In genomic region chr1:18390953-18391352, GRCh38 we compare ENCODE assay signal across 22 cellular contexts.
DNase-seq lines count a peak whose midpoint lies in the region; ATAC-seq lines count a peak whose summit lies in the region.
"Had no signal": no experiment of that assay in that cellular context is flagged by ENCODE, and none has a peak within 500 bp of the region (broad histone marks: within the 10 kb centered on the region; RNA-seq: fewer than 3 reads in every experiment).

No MANE protein-coding gene starts in this region.

- H3K23ac ChIP-seq in neuronal stem cell (ENCODE audit: low read depth, low read length, poor library complexity), result no peak overlapping the region

- H3K79me1 ChIP-seq in neuronal stem cell (ENCODE audit: low read depth, low read length), result no peaks in the 10 kb centered on the region

- no peak overlapping the region for H2BK15ac ChIP-seq in neuronal stem cell (ENCODE audit: low read length)

- no peak overlapping the region for H3K18ac ChIP-seq in neuronal stem cell (ENCODE audit: low read length)

- H3K4me1 ChIP-seq in neuronal stem cell (ENCODE audit: control insufficient read depth in 2 of 2, insufficient read depth in 1 of 2, low read depth in 1 of 2, low read length in 2 of 2), result peaks cover 0 to 3% of the 10 kb centered on the region in 2 donors
- H3K4me1 ChIP-seq: BE2C had no signal

- no peaks in the 10 kb centered on the region for H3K9me3 ChIP-seq in SK-N-MC (ENCODE audit: low read depth, low read length)
- H3K9me3 ChIP-seq in neuronal stem cell (replicated peaks in 1 of 2; ENCODE audit: control insufficient read depth in 2 of 2, insufficient read depth in 1 of 2, low read depth in 1 of 2, low read length in 2 of 2), result no peaks in the 10 kb centered on the region
- H3K9me3 ChIP-seq: BE2C, BLaER1 had no signal

- ATAC-seq in GM18519 (IDR thresholded peaks at IDR 0.05; ENCODE audit: low FRiP score, unreplicated experiment) (no peak), HG02973 (IDR thresholded peaks at IDR 0.05; ENCODE audit: unreplicated experiment) (no peak), esophagus mucosa (no peak)
- ATAC-seq: GM12878 had no signal

- no peak overlapping the region for H4K8ac ChIP-seq in neuronal stem cell (ENCODE audit: low read depth, low read length)

- H2AK5ac ChIP-seq in neuronal stem cell (ENCODE audit: low read depth, low read length), result peak overlapping the region; percentile 58

- no peak overlapping the region for H3K14ac ChIP-seq in neuronal stem cell (ENCODE audit: low read length)

- no CpG with 5 or more reads among the region's 11 CpGs for WGBS in neuronal stem cell (ENCODE audit: extremely low coverage in 2 of 2, insufficient read length in 2 of 2, insufficient replicate concordance in 1 of 2), 2 donors

- no peak overlapping the region for H3K4me2 ChIP-seq in neuronal stem cell (ENCODE audit: insufficient read depth, low read length, poor library complexity, severe bottlenecking)
- H3K4me2 ChIP-seq: BLaER1 had no signal

- peak overlapping the region; percentile 84 for H3K27ac ChIP-seq in SK-N-MC
- H3K27ac ChIP-seq in neuronal stem cell (replicated peaks; ENCODE audit: low read length), result no peak overlapping the region
- H3K27ac ChIP-seq: BLaER1 had no signal

- no peak overlapping the region for H3K9ac ChIP-seq in SK-N-MC (ENCODE audit: insufficient read length)
- H3K9ac ChIP-seq in neuronal stem cell (ENCODE audit: low read depth, low read length, poor library complexity), result no peak overlapping the region
- H3K9ac ChIP-seq: BLaER1 had no signal

- no peaks in the 10 kb centered on the region for H3K36me3 ChIP-seq in SK-N-MC (ENCODE audit: insufficient read depth, low read length)
- no peaks in the 10 kb centered on the region for H3K36me3 ChIP-seq in neuronal stem cell (replicated peaks in 1 of 2; ENCODE audit: control insufficient read depth in 2 of 2, insufficient read depth in 2 of 2, low read length in 2 of 2)
- H3K36me3 ChIP-seq: BE2C, BLaER1 had no signal

- H3K4ac ChIP-seq in neuronal stem cell (ENCODE audit: low read length), result no peak overlapping the region

- H2AFZ ChIP-seq in neuronal stem cell (ENCODE audit: low read length), result no peak overlapping the region

- H2BK12ac ChIP-seq in neuronal stem cell (ENCODE audit: low read length), result no peak overlapping the region

- no peak overlapping the region for H2BK5ac ChIP-seq in neuronal stem cell (ENCODE audit: low read length)

- no peak for DNase-seq in SK-N-MC (ENCODE audit: low read depth, low spot score)
- DNase-seq in neuronal stem cell (ENCODE audit: low spot score), result no peak
- DNase-seq: 8988T; ACHN; BE2C; C1 segment of cervical spinal cord; CD4-positive, alpha-beta memory T cell; CD4-positive, CD25-positive, alpha-beta regulatory T cell; CD8-positive, alpha-beta memory T cell; COR-L47; DMS 273 treated with DMSO at 0.1 percent for 48 hours; DMS153; DMS53; DMS79; DND-41; EL; GDM1 had no signal

- H2BK120ac ChIP-seq in neuronal stem cell (ENCODE audit: low read depth, low read length), result peak overlapping the region; percentile 38

- peaks cover 0 to 4% (median 0%) of the 10 kb centered on the region in 3 experiments for H3K27me3 ChIP-seq in neuronal stem cell (ENCODE audit: control insufficient read depth in 3 of 3, insufficient read depth in 3 of 3, low read depth in 1 of 3, low read length in 3 of 3)
- H3K27me3 ChIP-seq: BE2C, BLaER1 had no signal

- H3K4me3 ChIP-seq in SK-N-MC (no peak overlapping the region), neuronal stem cell (ENCODE audit: low read length in 2 of 2) (peak overlapping the region in 1 of 2 donors; percentile 61)
- H3K4me3 ChIP-seq: BLaER1, GM12878 had no signal

- no peak overlapping the region for H4K91ac ChIP-seq in neuronal stem cell (ENCODE audit: low read depth, low read length, poor library complexity)
